In genomic region chr22:31977141-31977781, GRCh38 we compare ENCODE assay signal across 8 cellular contexts. TPM values are rescaled to one million over a fixed set of nuclear protein-coding genes. Genes with fewer than 3 reads are reported as not detected.
DNase-seq lines count a peak whose midpoint lies in the region; ATAC-seq and TF ChIP-seq lines count a peak whose summit lies in the region.

No MANE protein-coding gene starts in this region.

- H3K27ac Mint-ChIP-seq in activated CD8-positive, alpha-beta T cell treated with anti-CD3 and anti-CD28 coated beads for 36 hours, result no peak overlapping the region
- H3K27ac Mint-ChIP-seq in effector memory CD8-positive, alpha-beta T cell, result peak overlapping the region in 1 of 2 donors; percentile 12

- H3K4me3 Mint-ChIP-seq in activated CD8-positive, alpha-beta T cell treated with anti-CD3 and anti-CD28 coated beads for 36 hours, result no peak overlapping the region
- H3K4me3 Mint-ChIP-seq in effector memory CD8-positive, alpha-beta T cell, result no peak overlapping the region

- DNase-seq in COLO829 (ENCODE audit: low spot score), result peak; percentile 89
- peak; percentile 41 for DNase-seq in NCI-H748 treated with DMSO at 0.1 percent for 48 hours (lab: John Stamatoyannopoulos, UW)
- peak; percentile 92 for DNase-seq in activated CD8-positive, alpha-beta T cell treated with anti-CD3 and anti-CD28 coated beads for 36 hours
- DNase-seq in effector memory CD8-positive, alpha-beta T cell, result peak; percentile 67 to 74 (median 70)
- peak; percentile 76 to 97 (median 92) for DNase-seq in mucosa of descending colon
- peak; percentile 40 to 72 for DNase-seq in stimulated activated CD8-positive, alpha-beta memory T cell treated with anti-CD3 and anti-CD28 coated beads, Interleukin-7, amount 100 ng/mL, for 1 hour (ENCODE audit: low read depth in 2 of 2)

- intact Hi-C loops in activated CD8-positive, alpha-beta T cell treated with anti-CD3 and anti-CD28 coated beads for 36 hours (cut with micrococcal nuclease), result loop anchor here (5.0 kb wide), 1 partner anchor 105 kb away; no protein-coding TSS in a partner anchor
- intact Hi-C loops in mucosa of descending colon (cut with DNase I, micrococcal nuclease), result loop anchor here (5.0 to 10.0 kb wide), 2 partner anchors 105 to 288 kb away; no protein-coding TSS in a partner anchor

- POLR2A ChIA-PET in activated CD8-positive, alpha-beta T cell treated with anti-CD3 and anti-CD28 coated beads for 36 hours (lab: Charles Lee), result no interaction called here

- peaks cover 2% of the 10 kb centered on the region for H3K4me1 Mint-ChIP-seq in activated CD8-positive, alpha-beta T cell treated with anti-CD3 and anti-CD28 coated beads for 36 hours (ENCODE audit: low read depth)
- H3K4me1 Mint-ChIP-seq in effector memory CD8-positive, alpha-beta T cell (ENCODE audit: low read depth in 2 of 2), result peaks cover 2 to 3% of the 10 kb centered on the region in 2 donors

- CTCF ChIA-PET in activated CD8-positive, alpha-beta T cell treated with anti-CD3 and anti-CD28 coated beads for 36 hours (lab: Charles Lee), result interaction anchor here (0.6 to 5.8 kb wide), 30 partner anchors 12 to 720 kb away, joined by 3 to 75 read pairs (median 4); no protein-coding TSS in a partner anchor

- no peaks in the 10 kb centered on the region for H3K36me3 ChIP-seq in mucosa of descending colon (ENCODE audit: low read depth)

- H3K36me3 Mint-ChIP-seq in activated CD8-positive, alpha-beta T cell treated with anti-CD3 and anti-CD28 coated beads for 36 hours (ENCODE audit: low read depth), result no peaks in the 10 kb centered on the region
- no peaks in the 10 kb centered on the region for H3K36me3 Mint-ChIP-seq in effector memory CD8-positive, alpha-beta T cell (ENCODE audit: insufficient read depth)

- peaks cover 10% of the 10 kb centered on the region for H3K4me1 ChIP-seq in mucosa of descending colon (ENCODE audit: low read depth)

- H3K9me3 ChIP-seq in mucosa of descending colon, result no peaks in the 10 kb centered on the region

- peak; percentile 65 for TF ChIP-seq CTCF in activated CD8-positive, alpha-beta T cell treated with anti-CD3 and anti-CD28 coated beads for 36 hours (IDR thresholded peaks at IDR 0.05)
- peak; percentile 50 for TF ChIP-seq CTCF in mucosa of descending colon (IDR thresholded peaks at IDR 0.05)

- no peaks in the 10 kb centered on the region for H3K9me3 Mint-ChIP-seq in activated CD8-positive, alpha-beta T cell treated with anti-CD3 and anti-CD28 coated beads for 36 hours
- no peaks in the 10 kb centered on the region for H3K9me3 Mint-ChIP-seq in effector memory CD8-positive, alpha-beta T cell

- H3K4me3 ChIP-seq in mucosa of descending colon, result no peak overlapping the region

- ATAC-seq in HG03432 (IDR thresholded peaks at IDR 0.05; ENCODE audit: unreplicated experiment), result peak; percentile 40
- peak; percentile 96 for ATAC-seq in activated CD8-positive, alpha-beta T cell treated with anti-CD3 and anti-CD28 coated beads for 36 hours
- peak; percentile 93 for ATAC-seq in effector memory CD8-positive, alpha-beta T cell (replicated peaks)
- peak; percentile 79 for ATAC-seq in mucosa of descending colon
- ATAC-seq in GM18870 (IDR thresholded peaks at IDR 0.05; ENCODE audit: unreplicated experiment), result no peak

- peaks cover 1% of the 10 kb centered on the region for H3K27me3 Mint-ChIP-seq in activated CD8-positive, alpha-beta T cell treated with anti-CD3 and anti-CD28 coated beads for 36 hours
- H3K27me3 Mint-ChIP-seq in effector memory CD8-positive, alpha-beta T cell, result no peaks in the 10 kb centered on the region

RNA-seq across cellular contexts. Expression of gene YWHAH, which starts 32.9 kb away (rescaled TPM):
- 100 to 1,000 TPM; 123 to 126 TPM for total RNA-seq in activated CD8-positive, alpha-beta T cell treated with anti-CD3 and anti-CD28 coated beads for 36 hours
- total RNA-seq in mucosa of descending colon, result 100 to 1,000 TPM; 140 to 162 (median 149) TPM

Comparison
In these comparisons a context has a peak if more than half of its experiments do, and no peak if none do; other contexts are left out.
1. DNase-seq: peak in every context shown above with its lines; median percentile 92 in activated CD8-positive, alpha-beta T cell treated with anti-CD3 and anti-CD28 coated beads for 36 hours; 92 in mucosa of descending colon; 89 in COLO829; 70 in effector memory CD8-positive, alpha-beta T cell; 56 in stimulated activated CD8-positive, alpha-beta memory T cell treated with anti-CD3 and anti-CD28 coated beads, Interleukin-7, amount 100 ng/mL, for 1 hour; 41 in NCI-H748 treated with DMSO at 0.1 percent for 48 hours.